ENCODE assay signal across 15 cellular contexts in genomic region chr1:180244840-180245239, GRCh38. TPM values are rescaled to one million over a fixed set of nuclear protein-coding genes. Genes with fewer than 3 reads are reported as not detected.
"Had no signal": no experiment of that assay in that cellular context is flagged by ENCODE, and none has a peak within 500 bp of the region (broad histone marks: within the 10 kb centered on the region; RNA-seq: fewer than 3 reads in every experiment).

No MANE protein-coding gene starts in this region.

- ATAC-seq: activated CD8-positive, alpha-beta memory T cell treated with anti-CD3 and anti-CD28 coated beads, Interleukin-2, amount 10 ng/mL, durations not matched to agents 7 days and 5 days; effector memory CD8-positive, alpha-beta T cell; left cardiac atrium; pancreas; sciatic nerve had no signal

- DNase-seq: activated CD4-positive, alpha-beta memory T cell treated with anti-CD3 and anti-CD28 coated beads, Interleukin-2, amount 10 ng/mL, durations not matched to agents 7 days and 5 days; activated CD4-positive, alpha-beta T cell treated with anti-CD3 and anti-CD28 coated beads for 4 hours; activated CD8-positive, alpha-beta memory T cell treated with anti-CD3 and anti-CD28 coated beads, Interleukin-2, amount 10 ng/mL, durations not matched to agents 7 days and 5 days; amniotic stem cell; dermis blood vessel endothelial cell; effector memory CD8-positive, alpha-beta T cell; esophagus squamous epithelium; left cardiac atrium; naive B cell; spleen; stimulated activated naive CD4-positive, alpha-beta T cell treated with Interleukin-2 at 50 U/mL for 16 hours; thyroid gland had no signal

- H3K4me3 ChIP-seq: esophagus squamous epithelium, pancreas, spleen, thyroid gland had no signal

- H3K27ac ChIP-seq: esophagus squamous epithelium, pancreas, spleen, thyroid gland had no signal

- H3K4me1 ChIP-seq: esophagus squamous epithelium, pancreas, spleen, thyroid gland had no signal

- H3K9me3 ChIP-seq: esophagus squamous epithelium, pancreas, spleen, thyroid gland had no signal

- H3K36me3 ChIP-seq: esophagus squamous epithelium, pancreas, spleen, thyroid gland had no signal

RNA-seq across cellular contexts. Expression of gene LHX4, which starts 14.8 kb away (rescaled TPM):
- total RNA-seq: activated CD4-positive, alpha-beta memory T cell treated with anti-CD3 and anti-CD28 coated beads, Interleukin-2, amount 10 ng/mL, durations not matched to agents 7 days and 5 days; activated CD8-positive, alpha-beta memory T cell treated with anti-CD3 and anti-CD28 coated beads, Interleukin-2, amount 10 ng/mL, durations not matched to agents 7 days and 5 days; dermis blood vessel endothelial cell; left cardiac atrium; sciatic nerve; thyroid gland; ureter had no signal
